ENCODE assay signal across 10 cellular contexts in the genomic region with DNA sequence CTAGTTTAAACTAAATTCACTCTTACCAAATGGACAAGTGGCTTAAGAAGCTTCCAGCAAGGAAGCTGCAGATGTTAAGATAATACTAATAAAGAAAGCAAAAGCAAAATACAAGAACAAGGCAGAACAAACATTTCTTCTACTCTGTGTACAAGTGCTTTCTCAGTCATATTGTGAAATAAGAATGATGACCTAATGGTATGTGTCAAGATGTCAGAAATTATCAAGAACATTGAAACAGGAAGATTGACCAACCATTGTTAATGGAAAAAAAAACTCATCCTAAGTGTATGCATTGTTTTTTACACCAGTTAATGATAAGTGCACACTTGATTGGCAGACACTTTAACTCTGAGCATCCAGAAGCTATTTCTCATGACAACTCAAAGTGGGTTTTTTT.
A peak's percentile ranks its signal among the peaks of the same experiment; 100 is the strongest.
DNase-seq lines count a peak whose midpoint lies in the region; ATAC-seq and TF ChIP-seq lines count a peak whose summit lies in the region.
"Had no signal": no experiment of that assay in that cellular context is flagged by ENCODE, and none has a peak within 500 bp of the region (broad histone marks: within the 10 kb centered on the region; RNA-seq: fewer than 3 reads in every experiment).

No MANE protein-coding gene starts in this region.

- H3K27ac ChIP-seq in RWPE1 (no peak overlapping the region), mesendoderm (ENCODE audit: low read depth, low read length) (no peak overlapping the region)
- no peak overlapping the region for H3K27ac ChIP-seq in CD8-positive, alpha-beta memory T cell (ENCODE audit: low read depth, low read length)
- H3K27ac ChIP-seq: uterus had no signal

- no peak overlapping the region for H3K9ac ChIP-seq in mesendoderm (ENCODE audit: low read length)

- H3K27me3 ChIP-seq in GM06990 (replicated peaks; ENCODE audit: control insufficient read depth, insufficient read depth, low read length) (no peaks in the 10 kb centered on the region), mesendoderm (ENCODE audit: insufficient read depth, low read length, poor library complexity) (no peaks in the 10 kb centered on the region)
- no peaks in the 10 kb centered on the region for H3K27me3 ChIP-seq in CD8-positive, alpha-beta memory T cell (ENCODE audit: insufficient read depth, low read length, poor library complexity, severe bottlenecking)

- DNase-seq in GM06990 (ENCODE audit: extremely low read depth, insufficient read length) (peak; percentile 51), RWPE1 (ENCODE audit: low spot score) (peak; percentile 9), ureter (ENCODE audit: low spot score) (no peak), mesendoderm (no peak)
- no peak for DNase-seq in CD8-positive, alpha-beta memory T cell
- DNase-seq: posterior cingulate gyrus, uterus had no signal

- H3K56ac ChIP-seq in mesendoderm (ENCODE audit: low read length): no peak overlapping the region

- CTCF ChIA-PET in RWPE1 (lab: Yijun Ruan, JAX): interaction anchor here (0.6 kb wide), 1 partner anchor 191 kb away, joined by 5 read pairs; no protein-coding TSS in a partner anchor
- CTCF ChIA-PET in CD8-positive, alpha-beta memory T cell (lab: Charles Lee): no interaction called here

- H3K36me3 ChIP-seq in GM06990 (ENCODE audit: control insufficient read depth, insufficient read depth, low read length): no peaks in the 10 kb centered on the region
- no peaks in the 10 kb centered on the region for H3K36me3 ChIP-seq in CD8-positive, alpha-beta memory T cell (ENCODE audit: insufficient read depth, low read length)
- H3K36me3 ChIP-seq in mesendoderm (ENCODE audit: control insufficient read depth, insufficient read depth, low read length): no peaks in the 10 kb centered on the region
- H3K36me3 ChIP-seq: uterus had no signal

- H3K4me3 ChIP-seq in GM06990 (replicated peaks; ENCODE audit: low read depth, low read length) (no peak overlapping the region), mesendoderm (ENCODE audit: low read length) (no peak overlapping the region)
- no peak overlapping the region for H3K4me3 ChIP-seq in CD8-positive, alpha-beta memory T cell (ENCODE audit: low read length)
- H3K4me3 ChIP-seq: uterus had no signal

- peaks cover 0 to 2% (median 0%) of the 10 kb centered on the region in 3 donors for H3K36me3 Mint-ChIP-seq in CD8-positive, alpha-beta memory T cell

- H2AK5ac ChIP-seq in mesendoderm (ENCODE audit: low read length): no peak overlapping the region

- no peak overlapping the region for H3K4me3 Mint-ChIP-seq in CD8-positive, alpha-beta memory T cell

- H3K9me3 Mint-ChIP-seq in CD8-positive, alpha-beta memory T cell: peaks cover 1 to 6% (median 5%) of the 10 kb centered on the region in 5 donors

- no peak overlapping the region for H3K4ac ChIP-seq in mesendoderm (ENCODE audit: low read depth, low read length)

- no peaks in the 10 kb centered on the region for H3K27me3 Mint-ChIP-seq in CD8-positive, alpha-beta memory T cell

- H2BK120ac ChIP-seq in mesendoderm (ENCODE audit: low read depth, low read length): no peak overlapping the region

- TF ChIP-seq CTCF in GM06990 (IDR thresholded peaks at IDR 0.05; ENCODE audit: insufficient read depth, low read length, poor library complexity, severe bottlenecking) (no peak), RWPE1 (conservative IDR thresholded peaks at IDR 0.05; ENCODE audit: low read depth) (no peak)

- no peaks in the 10 kb centered on the region for H3K79me2 ChIP-seq in mesendoderm (ENCODE audit: control insufficient read depth, insufficient read depth, low read length)

- H2BK15ac ChIP-seq in mesendoderm (replicated peaks; ENCODE audit: low read depth): no peak overlapping the region

- no peak overlapping the region for H4K8ac ChIP-seq in mesendoderm (ENCODE audit: low read depth, low read length)

- no peaks in the 10 kb centered on the region for H3K4me1 ChIP-seq in CD8-positive, alpha-beta memory T cell (ENCODE audit: insufficient read depth, low read length)
- no peaks in the 10 kb centered on the region for H3K4me1 ChIP-seq in mesendoderm (ENCODE audit: control insufficient read depth, low read depth, low read length)
- H3K4me1 ChIP-seq: uterus had no signal

- no peak overlapping the region for H3K27ac Mint-ChIP-seq in CD8-positive, alpha-beta memory T cell

- no peaks in the 10 kb centered on the region for H3K79me1 ChIP-seq in mesendoderm (ENCODE audit: low read length)

- ATAC-seq in GM19035 (IDR thresholded peaks at IDR 0.05; ENCODE audit: unreplicated experiment) (peak; percentile 88), HG02885 (IDR thresholded peaks at IDR 0.05; ENCODE audit: poor library complexity, unreplicated experiment) (peak; percentile 90), GM19397 (IDR thresholded peaks at IDR 0.05; ENCODE audit: unreplicated experiment) (no peak)

- no peaks in the 10 kb centered on the region for H3K4me1 Mint-ChIP-seq in CD8-positive, alpha-beta memory T cell

- no peaks in the 10 kb centered on the region for H3K9me3 ChIP-seq in CD8-positive, alpha-beta memory T cell (ENCODE audit: low read length)

- H3K4me2 ChIP-seq in mesendoderm (ENCODE audit: low read length): no peak overlapping the region

- no peak overlapping the region for H2BK5ac ChIP-seq in mesendoderm (ENCODE audit: low read length)

- no peak overlapping the region for H4K5ac ChIP-seq in mesendoderm (ENCODE audit: low read length)

- POLR2A ChIA-PET in RWPE1 (lab: Yijun Ruan, JAX; ENCODE audit: low non-redundant PET): no interaction called here
- POLR2A ChIA-PET in CD8-positive, alpha-beta memory T cell (lab: Charles Lee): no interaction called here

- H3K18ac ChIP-seq in mesendoderm (ENCODE audit: low read length): no peak overlapping the region

- H3K23ac ChIP-seq in mesendoderm (ENCODE audit: low read length): no peak overlapping the region

Comparison
In these comparisons a context has a peak if more than half of its experiments do, and no peak if none do; other contexts are left out.
1. DNase-seq: peak in GM06990 (single experiment) and RWPE1 (single experiment); none in ureter (single experiment), CD8-positive, alpha-beta memory T cell (0 of 5) and mesendoderm (single experiment).